Comparison of ENCODE assay signal across 12 cellular contexts in the genomic region with DNA sequence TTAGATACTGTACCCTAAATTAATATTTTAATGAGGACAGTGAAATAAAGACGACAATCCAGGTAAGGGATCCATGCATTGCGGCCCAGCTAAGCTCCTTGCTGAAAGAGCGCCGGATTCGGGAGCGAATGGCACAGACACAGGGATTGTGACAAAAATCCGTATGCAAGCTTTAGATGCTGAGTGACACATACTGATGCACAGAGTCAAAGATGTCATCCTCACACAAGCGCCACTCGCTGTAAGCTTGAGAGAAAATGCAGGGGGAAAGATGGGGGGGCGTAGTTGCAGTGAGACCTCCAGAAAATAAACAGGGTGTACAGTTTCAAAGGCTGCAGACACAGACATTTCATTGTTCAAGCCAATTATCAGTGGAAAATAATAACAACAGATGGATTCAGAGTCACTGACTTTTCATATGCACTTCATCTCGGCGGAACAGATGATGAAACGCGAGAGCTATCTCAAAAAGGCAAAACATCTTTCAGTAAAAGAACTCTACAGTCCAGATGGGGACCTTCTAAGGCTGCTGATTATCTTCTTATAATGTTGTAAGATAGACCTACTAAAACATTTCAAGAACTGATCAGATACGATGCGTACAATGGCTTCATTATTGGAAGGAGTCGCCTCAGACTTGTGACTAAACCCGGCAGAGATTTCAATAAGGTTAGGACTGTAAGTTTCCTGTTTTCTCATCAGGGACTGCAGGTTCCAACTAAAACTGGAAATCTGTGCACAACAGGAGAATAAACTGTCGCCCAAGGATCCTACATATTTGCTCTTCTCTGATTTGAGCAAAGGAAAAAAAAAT.
DNase-seq lines count a peak whose midpoint lies in the region; ATAC-seq and TF ChIP-seq lines count a peak whose summit lies in the region.
"Had no signal": no experiment of that assay in that cellular context is flagged by ENCODE, and none has a peak within 500 bp of the region (broad histone marks: within the 10 kb centered on the region; RNA-seq: fewer than 3 reads in every experiment).

No MANE protein-coding gene starts in this region.

- H3K27ac Mint-ChIP-seq in brain = peak overlapping the region in 4 of 5 experiments; percentile 9 to 29 (median 24)

- H3K9me3 ChIP-seq in mesodermal cell (ENCODE audit: control insufficient read depth, low read length) = no peaks in the 10 kb centered on the region

- H3K36me3 ChIP-seq in mesodermal cell (ENCODE audit: control insufficient read depth, insufficient read depth, low read length) = no peaks in the 10 kb centered on the region

- WGBS in mesodermal cell (ENCODE audit: insufficient coverage in 2 of 2), 2 experiments = 89 to 92% methylated on average over 15 of the region's 19 CpGs

- no peaks in the 10 kb centered on the region for H3K36me3 Mint-ChIP-seq in brain
- H3K36me3 Mint-ChIP-seq: immature natural killer cell had no signal

- peaks cover 4% of the 10 kb centered on the region for H3K27me3 Mint-ChIP-seq in brain

- H3K9me3 Mint-ChIP-seq in brain = peaks cover 0 to 3% (median 0%) of the 10 kb centered on the region in 5 experiments
- H3K9me3 Mint-ChIP-seq: immature natural killer cell had no signal

- H3K4me3 ChIP-seq in mesodermal cell (ENCODE audit: extremely low read depth, insufficient read depth, low read length, poor library complexity, severe bottlenecking) = no peak overlapping the region

- peaks cover 21% of the 10 kb centered on the region for H3K4me1 ChIP-seq in mesodermal cell (ENCODE audit: control insufficient read depth, insufficient read depth, low read length, poor library complexity, severe bottlenecking)

- TF ChIP-seq CTCF in brain (conservative IDR thresholded peaks at IDR 0.05) = no peak

- H3K4me3 Mint-ChIP-seq in brain = peak overlapping the region in 3 of 5 experiments; percentile 1 to 31 (median 6)

- ATAC-seq in GM18861 (IDR thresholded peaks at IDR 0.05; ENCODE audit: unreplicated experiment) (no peak), GM19324 (IDR thresholded peaks at IDR 0.05; ENCODE audit: low FRiP score, unreplicated experiment) (no peak), GM19328 (IDR thresholded peaks at IDR 0.05; ENCODE audit: unreplicated experiment) (no peak)

- H3K4me1 Mint-ChIP-seq in brain = peaks cover 72% of the 10 kb centered on the region

- DNase-seq in COLO829 (ENCODE audit: low spot score) (peak; percentile 61), NCI-H1694 treated with DMSO at 0.1 percent for 48 hours (lab: John Stamatoyannopoulos, UW) (peak; percentile 40), SIG-M5 (lab: John Stamatoyannopoulos, UW) (no peak)
- DNase-seq: activated CD4-positive, CD25-positive, alpha-beta regulatory T cell treated with anti-CD3 and anti-CD28 coated beads, Interleukin-2, amount 50 U/mL, for 72 hours; COR-L47; immature natural killer cell had no signal

- peak overlapping the region; percentile 58 for H3K27ac ChIP-seq in mesodermal cell (ENCODE audit: low read depth, low read length, severe bottlenecking)
- H3K27ac ChIP-seq: KMS-11 had no signal
